1 cellular context compared by ENCODE assay signal in the genomic region with DNA sequence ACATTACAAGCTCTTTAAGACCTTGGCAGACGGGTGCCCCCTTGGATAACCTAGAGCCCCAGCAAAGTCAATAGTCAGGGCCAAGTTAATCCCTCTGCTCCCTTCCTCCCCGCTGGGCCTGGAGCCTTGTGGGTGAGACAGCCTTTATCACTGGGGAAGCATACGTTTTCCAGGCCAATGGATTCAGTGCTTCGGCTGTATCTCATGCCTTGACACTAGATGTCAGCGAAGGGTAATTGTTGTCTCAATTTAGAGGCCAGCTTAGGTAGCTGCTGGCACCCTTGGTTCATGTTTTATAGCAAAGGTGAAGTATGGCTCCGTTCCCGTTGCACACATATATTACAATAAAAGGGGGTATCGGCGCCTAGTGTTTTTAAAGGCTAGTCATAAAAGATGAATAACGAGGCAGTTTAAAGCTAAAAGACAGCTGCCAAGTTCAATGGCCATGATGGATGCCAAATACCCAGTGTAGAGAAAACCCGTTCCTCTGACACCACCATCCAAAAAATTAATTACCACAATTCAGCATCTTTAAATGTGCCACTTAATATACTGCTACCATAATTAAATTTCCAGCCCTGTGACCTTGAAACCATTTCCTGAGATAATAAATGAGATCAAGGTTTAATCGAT.
TF ChIP-seq lines count a peak whose summit lies in the region.

No MANE protein-coding gene starts in this region.

TF ChIP-seq in H1, 55 proteins besides CTCF, POLR2A, EP300 and RAD21:
- TF ChIP-seq KDM1A (IDR thresholded peaks at IDR 0.05; ENCODE audit: borderline replicate concordance, low read length) (no peak), CBX8 (IDR thresholded peaks at IDR 0.05; ENCODE audit: borderline replicate concordance, low read depth, low read length) (no peak), GTF2F1 (IDR thresholded peaks at IDR 0.05; ENCODE audit: borderline replicate concordance, low read depth, low read length) (no peak), SP4 (IDR thresholded peaks at IDR 0.05; ENCODE audit: low read length) (no peak), RFX5 (IDR thresholded peaks at IDR 0.05; ENCODE audit: borderline replicate concordance, low read depth, low read length) (no peak), ZNF274 (IDR thresholded peaks at IDR 0.05; ENCODE audit: borderline replicate concordance, extremely low read depth, low read length) (no peak), CTBP2 (IDR thresholded peaks at IDR 0.05; ENCODE audit: borderline replicate concordance, insufficient read depth, insufficient read length, low read length) (no peak), KDM5A (IDR thresholded peaks at IDR 0.05; ENCODE audit: low read length) (no peak), JUND (IDR thresholded peaks at IDR 0.05; ENCODE audit: low read length) (no peak), SIN3A (conservative IDR thresholded peaks at IDR 0.05 in 1 of 2, IDR thresholded peaks at IDR 0.05 in 1 of 2; ENCODE audit: low read depth in 1 of 2, low read length in 2 of 2) (no peak), NRF1 (IDR thresholded peaks at IDR 0.05; ENCODE audit: low read depth, low read length) (no peak), CBX5 (IDR thresholded peaks at IDR 0.05; ENCODE audit: low read depth, low read length) (no peak), RXRA (IDR thresholded peaks at IDR 0.05; ENCODE audit: insufficient read depth, low read depth, low read length) (no peak), RNF2 (IDR thresholded peaks at IDR 0.05; ENCODE audit: borderline replicate concordance, low read depth, low read length, missing control alignments, poor library complexity, severe bottlenecking) (no peak), TEAD4 (IDR thresholded peaks at IDR 0.05; ENCODE audit: low read depth, low read length) (no peak)
